ENCODE assay signal across 9 cellular contexts in the genomic region with DNA sequence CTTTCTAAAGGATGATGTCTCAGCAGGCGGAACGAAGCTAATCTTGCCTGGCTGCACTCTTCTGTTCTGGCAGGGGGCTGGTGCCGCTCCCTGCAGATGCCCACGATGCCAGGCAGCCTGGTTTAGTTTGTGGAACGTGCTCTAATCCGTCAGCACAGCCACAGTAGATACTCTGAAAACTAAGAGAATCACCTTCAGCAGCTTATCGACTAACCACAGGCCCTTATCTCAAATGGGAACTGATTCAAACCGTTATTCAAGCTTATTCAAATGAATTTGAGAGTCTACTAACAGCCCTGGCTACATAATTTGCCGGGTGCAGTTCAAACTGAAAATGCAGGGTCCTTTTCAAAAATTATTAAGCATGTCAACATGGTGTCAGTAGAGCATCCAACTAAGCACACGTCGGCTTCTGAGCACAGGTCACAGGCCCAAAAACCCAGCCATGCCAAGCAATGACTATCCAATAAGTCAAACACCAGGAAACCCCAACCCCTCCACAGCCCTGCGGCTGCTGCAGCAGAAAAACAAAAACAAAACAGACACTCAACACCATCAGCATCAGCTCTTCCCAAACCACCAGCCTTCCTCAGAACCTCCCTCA.
DNase-seq lines count a peak whose midpoint lies in the region; ATAC-seq and TF ChIP-seq lines count a peak whose summit lies in the region.
"Had no signal": no experiment of that assay in that cellular context is flagged by ENCODE, and none has a peak within 500 bp of the region (broad histone marks: within the 10 kb centered on the region; RNA-seq: fewer than 3 reads in every experiment).

No MANE protein-coding gene starts in this region.

- DNase-seq in caudate nucleus (lab: John Stamatoyannopoulos, UW) = peak in 7 of 61 donors; percentile 8 to 78 (median 28)
- no peak for DNase-seq in NCI-H2081 treated with DMSO at 0.1 percent for 48 hours (lab: John Stamatoyannopoulos, UW)
- no peak for DNase-seq in NCI-H69 (lab: John Stamatoyannopoulos, UW)

- H3F3A ChIP-seq in OCI-LY1 (ENCODE audit: insufficient read depth, low read length) = no peaks in the 10 kb centered on the region

- H3K9me3 ChIP-seq in OCI-LY1 (ENCODE audit: low read length) (no peaks in the 10 kb centered on the region), muscle layer of colon (ENCODE audit: low read length) (no peaks in the 10 kb centered on the region)

- no peaks in the 10 kb centered on the region for H3K79me2 ChIP-seq in OCI-LY1 (ENCODE audit: insufficient read depth, low read length)

- peak overlapping the region; percentile 86 for H3K4me2 ChIP-seq in OCI-LY1 (ENCODE audit: low read length)

- ATAC-seq in GM19395 (IDR thresholded peaks at IDR 0.05; ENCODE audit: unreplicated experiment) (peak; percentile 58), HG02759 (IDR thresholded peaks at IDR 0.05; ENCODE audit: unreplicated experiment) (no peak), esophagus mucosa (no peak)
- ATAC-seq: K562 had no signal

- peak overlapping the region; percentile 95 for H3K27ac ChIP-seq in OCI-LY1 (ENCODE audit: low read depth, low read length, poor library complexity, severe bottlenecking)
- peak overlapping the region; percentile 67 for H3K27ac ChIP-seq in caudate nucleus (ENCODE audit: low read depth, low read length)
- peak overlapping the region; percentile 88 for H3K27ac ChIP-seq in muscle layer of colon (ENCODE audit: low read depth, low read length)

- no peaks in the 10 kb centered on the region for H4K20me1 ChIP-seq in OCI-LY1 (ENCODE audit: insufficient read depth, low read length)

- no peaks in the 10 kb centered on the region for H3K36me3 ChIP-seq in OCI-LY1 (ENCODE audit: insufficient read depth, low read length)
- no peaks in the 10 kb centered on the region for H3K36me3 ChIP-seq in muscle layer of colon (ENCODE audit: insufficient read depth, low read length)

- peak overlapping the region; percentile 57 for H3K4me3 ChIP-seq in OCI-LY1 (ENCODE audit: low read depth, low read length, poor library complexity, severe bottlenecking)
- peak overlapping the region; percentile 83 for H3K4me3 ChIP-seq in muscle layer of colon (ENCODE audit: low read depth in 1 of 2, low read length in 2 of 2)
- H3K4me3 ChIP-seq: K562 had no signal

- H3K4me1 ChIP-seq in OCI-LY1 (ENCODE audit: insufficient read depth, low read length, severe bottlenecking) = peaks cover 69% of the 10 kb centered on the region
- H3K4me1 ChIP-seq in muscle layer of colon (ENCODE audit: insufficient read depth, low read length) = peaks cover 15% of the 10 kb centered on the region

- TF ChIP-seq CTCF in OCI-LY1 (IDR thresholded peaks at IDR 0.05; ENCODE audit: low read length) = no peak

- H2AFZ ChIP-seq in OCI-LY1 (ENCODE audit: low read length) = no peak overlapping the region

- H3K9ac ChIP-seq in OCI-LY1 (ENCODE audit: low read length) = peak overlapping the region; percentile 68
- peak overlapping the region; percentile 53 for H3K9ac ChIP-seq in muscle layer of colon (ENCODE audit: low read length)

- H3K27me3 ChIP-seq in OCI-LY1 (ENCODE audit: insufficient read depth, low read length) (no peaks in the 10 kb centered on the region), muscle layer of colon (ENCODE audit: control insufficient read depth in 1 of 2, insufficient read depth in 2 of 2, low read length in 2 of 2) (no peaks in the 10 kb centered on the region)

- no peaks in the 10 kb centered on the region for H3K9me2 ChIP-seq in OCI-LY1 (ENCODE audit: low read depth, low read length)
